ENCODE assay signal across 21 cellular contexts in the genomic region with DNA sequence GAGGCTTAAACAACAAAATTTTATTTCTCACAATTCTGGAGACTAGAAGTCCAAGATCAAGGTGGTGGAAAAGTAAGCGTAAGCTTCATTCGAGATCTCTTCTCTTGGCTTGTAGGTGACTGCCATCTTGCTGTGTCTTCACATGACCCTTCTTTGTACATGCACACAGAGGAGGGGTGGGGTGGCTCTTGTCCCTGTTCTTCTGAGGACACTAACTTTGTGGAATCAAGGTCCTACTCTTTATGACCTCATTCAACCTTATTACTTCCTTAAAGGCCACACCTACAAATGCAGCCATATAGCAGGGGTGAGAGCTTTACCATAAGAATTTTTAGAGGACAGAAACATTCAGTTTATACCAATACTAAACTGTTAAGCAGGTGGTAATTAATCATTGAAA.
DNase-seq lines count a peak whose midpoint lies in the region; ATAC-seq, FAIRE-seq and TF ChIP-seq lines count a peak whose summit lies in the region.
"Had no signal": no experiment of that assay in that cellular context is flagged by ENCODE, and none has a peak within 500 bp of the region (broad histone marks: within the 10 kb centered on the region; RNA-seq: fewer than 3 reads in every experiment).

No MANE protein-coding gene starts in this region.

- no peak for FAIRE-seq in small intestine (lab: Jason Lieb, UNC)
- FAIRE-seq: A549, D721Med, G401.6, GM12878, GM12892, GM18507 had no signal

- H3K9me3 ChIP-seq in colonic mucosa (no peaks in the 10 kb centered on the region), mucosa of descending colon (no peaks in the 10 kb centered on the region), small intestine (ENCODE audit: control insufficient read depth, low read depth) (no peaks in the 10 kb centered on the region)
- H3K9me3 ChIP-seq: A549; BLaER1 treated with 17β-estradiol and CSF1 and Interleukin-3, amounts not matched to agents 10 nM and 100 nM; Caco-2 had no signal

- H3K4me3 ChIP-seq in colonic mucosa = no peak overlapping the region
- H3K4me3 ChIP-seq in mucosa of descending colon = no peak overlapping the region
- H3K4me3 ChIP-seq in small intestine (ENCODE audit: low read depth in 1 of 2, low read length in 2 of 2) = no peak overlapping the region
- H3K4me3 ChIP-seq: A549; BLaER1 treated with 17β-estradiol and CSF1 and Interleukin-3, amounts not matched to agents 10 nM and 100 nM; GM12878 had no signal

- peak; percentile 99 for ATAC-seq in mucosa of descending colon
- no peak for ATAC-seq in HG02610 (IDR thresholded peaks at IDR 0.05; ENCODE audit: unreplicated experiment)
- ATAC-seq in Right ventricle myocardium superior (ENCODE audit: poor library complexity) = no peak
- ATAC-seq: A549; CD8-positive, alpha-beta T cell; GM12878 had no signal

- 98 to 99% (median 98%) methylated on average over 2 of the region's 2 CpGs for WGBS in small intestine, 3 donors

- H3K4me1 ChIP-seq in colonic mucosa = peaks cover 4% of the 10 kb centered on the region
- H3K4me1 ChIP-seq in mucosa of descending colon (ENCODE audit: low read depth) = peaks cover 11% of the 10 kb centered on the region
- H3K4me1 ChIP-seq in small intestine (ENCODE audit: control insufficient read depth in 2 of 2, insufficient read depth in 1 of 2, low read depth in 1 of 2, low read length in 1 of 2) = no peaks in the 10 kb centered on the region
- H3K4me1 ChIP-seq: A549; BLaER1 treated with 17β-estradiol and CSF1 and Interleukin-3, amounts not matched to agents 10 nM and 100 nM; Caco-2 had no signal

- no peaks in the 10 kb centered on the region for H3K27me3 ChIP-seq in colonic mucosa
- H3K27me3 ChIP-seq in small intestine (ENCODE audit: control insufficient read depth in 2 of 2, insufficient read depth in 2 of 2, low read length in 2 of 2) = no peaks in the 10 kb centered on the region
- H3K27me3 ChIP-seq: BLaER1 treated with 17β-estradiol and CSF1 and Interleukin-3, amounts not matched to agents 10 nM and 100 nM had no signal

- H3K9ac ChIP-seq in colonic mucosa (ENCODE audit: low read depth in 2 of 2, low read length in 2 of 2) = no peak overlapping the region
- H3K9ac ChIP-seq: BLaER1 treated with 17β-estradiol and CSF1 and Interleukin-3, amounts not matched to agents 10 nM and 100 nM had no signal

- TF ChIP-seq CTCF in colonic mucosa (IDR thresholded peaks at IDR 0.05) = no peak
- no peak for TF ChIP-seq CTCF in mucosa of descending colon (IDR thresholded peaks at IDR 0.05)

- H3K27ac ChIP-seq in colonic mucosa (no peak overlapping the region), small intestine (ENCODE audit: low read depth in 1 of 2, low read length in 1 of 2) (no peak overlapping the region)
- H3K27ac ChIP-seq: 22Rv1; A549; BLaER1 treated with 17β-estradiol and CSF1 and Interleukin-3, amounts not matched to agents 10 nM and 100 nM; C4-2B had no signal

- H3K36me3 ChIP-seq in colonic mucosa (no peaks in the 10 kb centered on the region), mucosa of descending colon (ENCODE audit: low read depth) (no peaks in the 10 kb centered on the region), small intestine (ENCODE audit: control insufficient read depth in 2 of 2, insufficient read depth in 2 of 2, low read length in 2 of 2) (no peaks in the 10 kb centered on the region)

- intact Hi-C loops in colonic mucosa (cut with DNase I) (no loop called here), mucosa of descending colon (cut with DNase I, micrococcal nuclease) (no loop called here), Right ventricle myocardium superior (cut with DNase I) (no loop called here)

- DNase-seq in colonic mucosa = peak; percentile 46
- peak; percentile 23 to 56 (median 27) for DNase-seq in mucosa of descending colon
- DNase-seq in small intestine = peak; percentile 49
- DNase-seq in NCI-H446 (lab: John Stamatoyannopoulos, UW) = no peak
- no peak for DNase-seq in Right ventricle myocardium superior
- DNase-seq: AML-193; Caco-2; Calu3; CD4-positive, alpha-beta T cell; CD8-positive, alpha-beta T cell; DMS79 treated with DMSO at 0.1 percent for 48 hours had no signal

Comparison
In these comparisons a context has a peak if more than half of its experiments do, and no peak if none do; other contexts are left out.
1. DNase-seq: peak in colonic mucosa (single experiment), mucosa of descending colon (3 of 3) and small intestine (single experiment); none in NCI-H446 (0 of 2) and Right ventricle myocardium superior (single experiment).